40 cellular contexts compared by ENCODE assay signal in genomic region chr1:80272495-80272894, GRCh38.
"Had no signal": no experiment of that assay in that cellular context is flagged by ENCODE, and none has a peak within 500 bp of the region (broad histone marks: within the 10 kb centered on the region; RNA-seq: fewer than 3 reads in every experiment).

No MANE protein-coding gene starts in this region.

- H3K27me3 ChIP-seq: adrenal gland, ascending aorta, body of pancreas, brain microvascular endothelial cell, breast epithelium, cardiac muscle cell had no signal

- H3K9me3 ChIP-seq: adrenal gland, ascending aorta, body of pancreas, breast epithelium had no signal

- H3K36me3 ChIP-seq: adrenal gland, ascending aorta, brain microvascular endothelial cell, breast epithelium, cardiac muscle cell had no signal

- H3K4me3 ChIP-seq: adrenal gland, ascending aorta, body of pancreas, breast epithelium, cardiac muscle cell had no signal

- ATAC-seq: activated naive CD4-positive, alpha-beta T cell treated with anti-CD3 and anti-CD28 coated beads, Interleukin-2, amount 50 U/mL, for 72 hours; activated naive CD8-positive, alpha-beta T cell treated with anti-CD3 and anti-CD28 coated beads, Interleukin-2, amount 50 U/mL, for 24 hours; activated T-cell treated with anti-CD3 and anti-CD28 coated beads, Interleukin-2, amount 50 U/mL, for 4 hours; activated T-cell treated with anti-CD3 and anti-CD28 coated beads, Interleukin-2, amount 50 U/mL, for 72 hours; activated T-helper 17 cell treated with anti-CD3 and anti-CD28 coated beads, Interleukin-2, amount 50 U/mL, for 72 hours; body of pancreas had no signal

- H3K27ac Mint-ChIP-seq: activated naive CD4-positive, alpha-beta T cell treated with anti-CD3 and anti-CD28 coated beads for 36 hours; activated naive CD4-positive, alpha-beta T cell treated with anti-CD3 and anti-CD28 coated beads, Interleukin-2, amount 10 ng/mL, durations not matched to agents 7 days and 5 days; activated naive CD4-positive, alpha-beta T cell treated with anti-CD3 and anti-CD28 coated beads, Interleukin-2, amount 50 U/mL, for 24 hours; activated naive CD4-positive, alpha-beta T cell treated with anti-CD3 and anti-CD28 coated beads, Interleukin-2, amount 50 U/mL, for 72 hours; activated naive CD8-positive, alpha-beta T cell; activated naive CD8-positive, alpha-beta T cell treated with anti-CD3 and anti-CD28 coated beads for 36 hours; activated naive CD8-positive, alpha-beta T cell treated with anti-CD3 and anti-CD28 coated beads, Interleukin-2, amount 10 ng/mL, durations not matched to agents 7 days and 5 days; activated naive CD8-positive, alpha-beta T cell treated with anti-CD3 and anti-CD28 coated beads, Interleukin-2, amount 50 U/mL, for 24 hours; activated T-cell treated with anti-CD3 and anti-CD28 coated beads, Interleukin-2, amount 50 U/mL, for 24 hours; activated T-cell treated with anti-CD3 and anti-CD28 coated beads, Interleukin-2, amount 50 U/mL, for 72 hours; activated T-helper 1 cell treated with anti-CD3 and anti-CD28 coated beads, Interleukin-12 subunit alpha, Interleukin-12 subunit beta, Interleukin-2, Interleukin-4 antibody, amounts not matched to agents 30 ng/mL and 10 ng/mL and 1 ng/mL, durations not matched to agents 14 hours and 24 hours and 36 hours; activated T-helper 17 cell treated with anti-CD3 and anti-CD28 coated beads, Interleukin-2, amount 50 U/mL, for 72 hours; activated T-helper 2 cell treated with anti-CD3 and anti-CD28 coated beads, Interferon-gamma antibody, Interleukin-2, Interleukin-4, amounts not matched to agents 10 μg/mL and 5 μg/mL and 100 μg/mL, durations not matched to agents 14 hours and 24 hours and 36 hours; brain had no signal

- FAIRE-seq: astrocyte, bronchial epithelial cell had no signal

- H3K9me3 Mint-ChIP-seq: activated naive CD4-positive, alpha-beta T cell treated with anti-CD3 and anti-CD28 coated beads, Interleukin-2, amount 10 ng/mL, durations not matched to agents 7 days and 5 days; activated naive CD4-positive, alpha-beta T cell treated with anti-CD3 and anti-CD28 coated beads, Interleukin-2, amount 50 U/mL, for 24 hours; activated T-helper 1 cell treated with anti-CD3 and anti-CD28 coated beads, Interleukin-12 subunit alpha, Interleukin-12 subunit beta, Interleukin-2, Interleukin-4 antibody, amounts not matched to agents 30 ng/mL and 10 ng/mL and 1 ng/mL, durations not matched to agents 14 hours and 24 hours and 36 hours; brain had no signal

- H3K4me1 ChIP-seq: adrenal gland, ascending aorta, body of pancreas, breast epithelium had no signal

- H3K27me3 Mint-ChIP-seq: activated naive CD4-positive, alpha-beta T cell treated with anti-CD3 and anti-CD28 coated beads, Interleukin-2, amount 10 ng/mL, durations not matched to agents 7 days and 5 days; activated naive CD4-positive, alpha-beta T cell treated with anti-CD3 and anti-CD28 coated beads, Interleukin-2, amount 50 U/mL, for 24 hours; activated naive CD8-positive, alpha-beta T cell; activated naive CD8-positive, alpha-beta T cell treated with anti-CD3 and anti-CD28 coated beads for 36 hours; activated naive CD8-positive, alpha-beta T cell treated with anti-CD3 and anti-CD28 coated beads, Interleukin-2, amount 10 ng/mL, durations not matched to agents 7 days and 5 days; activated naive CD8-positive, alpha-beta T cell treated with anti-CD3 and anti-CD28 coated beads, Interleukin-2, amount 50 U/mL, for 24 hours; activated T-cell treated with anti-CD3 and anti-CD28 coated beads, Interleukin-2, amount 50 U/mL, for 24 hours; activated T-helper 17 cell treated with anti-CD3 and anti-CD28 coated beads, Interleukin-2, amount 50 U/mL, for 72 hours; brain; central memory CD8-positive, alpha-beta T cell had no signal

- H3K36me3 Mint-ChIP-seq: activated naive CD4-positive, alpha-beta T cell treated with anti-CD3 and anti-CD28 coated beads, Interleukin-2, amount 10 ng/mL, durations not matched to agents 7 days and 5 days; activated naive CD4-positive, alpha-beta T cell treated with anti-CD3 and anti-CD28 coated beads, Interleukin-2, amount 50 U/mL, for 24 hours; activated naive CD4-positive, alpha-beta T cell treated with anti-CD3 and anti-CD28 coated beads, Interleukin-2, amount 50 U/mL, for 72 hours; activated naive CD8-positive, alpha-beta T cell; activated naive CD8-positive, alpha-beta T cell treated with anti-CD3 and anti-CD28 coated beads for 36 hours; activated naive CD8-positive, alpha-beta T cell treated with anti-CD3 and anti-CD28 coated beads, Interleukin-2, amount 10 ng/mL, durations not matched to agents 7 days and 5 days; brain had no signal

- H3K4me1 Mint-ChIP-seq: activated naive CD4-positive, alpha-beta T cell treated with anti-CD3 and anti-CD28 coated beads, Interleukin-2, amount 10 ng/mL, durations not matched to agents 7 days and 5 days; activated naive CD4-positive, alpha-beta T cell treated with anti-CD3 and anti-CD28 coated beads, Interleukin-2, amount 50 U/mL, for 24 hours; activated naive CD8-positive, alpha-beta T cell treated with anti-CD3 and anti-CD28 coated beads for 36 hours; activated naive CD8-positive, alpha-beta T cell treated with anti-CD3 and anti-CD28 coated beads, Interleukin-2, amount 10 ng/mL, durations not matched to agents 7 days and 5 days; activated naive CD8-positive, alpha-beta T cell treated with anti-CD3 and anti-CD28 coated beads, Interleukin-2, amount 50 U/mL, for 24 hours; activated T-helper 17 cell treated with anti-CD3 and anti-CD28 coated beads, Interleukin-2, amount 50 U/mL, for 72 hours; brain; central memory CD8-positive, alpha-beta T cell had no signal

- H3K4me3 Mint-ChIP-seq: activated naive CD4-positive, alpha-beta T cell treated with anti-CD3 and anti-CD28 coated beads for 36 hours; activated naive CD4-positive, alpha-beta T cell treated with anti-CD3 and anti-CD28 coated beads, Interleukin-2, amount 10 ng/mL, durations not matched to agents 7 days and 5 days; activated naive CD4-positive, alpha-beta T cell treated with anti-CD3 and anti-CD28 coated beads, Interleukin-2, amount 50 U/mL, for 24 hours; activated naive CD8-positive, alpha-beta T cell; activated naive CD8-positive, alpha-beta T cell treated with anti-CD3 and anti-CD28 coated beads for 36 hours; activated naive CD8-positive, alpha-beta T cell treated with anti-CD3 and anti-CD28 coated beads, Interleukin-2, amount 10 ng/mL, durations not matched to agents 7 days and 5 days; activated naive CD8-positive, alpha-beta T cell treated with anti-CD3 and anti-CD28 coated beads, Interleukin-2, amount 50 U/mL, for 24 hours; activated T-cell treated with anti-CD3 and anti-CD28 coated beads, Interleukin-2, amount 50 U/mL, for 24 hours; activated T-cell treated with anti-CD3 and anti-CD28 coated beads, Interleukin-2, amount 50 U/mL, for 4 hours; activated T-cell treated with anti-CD3 and anti-CD28 coated beads, Interleukin-2, amount 50 U/mL, for 72 hours; activated T-helper 1 cell treated with anti-CD3 and anti-CD28 coated beads, Interleukin-12 subunit alpha, Interleukin-12 subunit beta, Interleukin-2, Interleukin-4 antibody, amounts not matched to agents 30 ng/mL and 10 ng/mL and 1 ng/mL, durations not matched to agents 14 hours and 24 hours and 36 hours; activated T-helper 17 cell treated with anti-CD3 and anti-CD28 coated beads, Interleukin-2, amount 50 U/mL, for 72 hours; brain; central memory CD8-positive, alpha-beta T cell had no signal

- H3K27ac ChIP-seq: adrenal gland, ascending aorta, body of pancreas, brain microvascular endothelial cell, breast epithelium, cardiac muscle cell had no signal

- DNase-seq: activated effector memory CD4-positive, alpha-beta T cell treated with anti-CD3 and anti-CD28 coated beads, Interleukin-2, amount 50 U/mL, for 16 hours; activated effector memory CD4-positive, alpha-beta T cell treated with Interleukin-2 at 50 U/mL for 16 hours; activated gamma-delta T cell; activated gamma-delta T cell treated with Interleukin-2 at 50 U/mL for 16 hours; activated naive CD4-positive, alpha-beta T cell; activated naive CD4-positive, alpha-beta T cell treated with anti-CD3 and anti-CD28 coated beads for 36 hours; activated naive CD4-positive, alpha-beta T cell treated with anti-CD3 and anti-CD28 coated beads, Interleukin-2, amount 10 ng/mL, durations not matched to agents 7 days and 5 days; activated naive CD4-positive, alpha-beta T cell treated with anti-CD3 and anti-CD28 coated beads, Interleukin-2, amount 50 U/mL, for 16 hours; activated naive CD4-positive, alpha-beta T cell treated with Interleukin-2 at 50 U/mL for 16 hours; activated naive CD8-positive, alpha-beta T cell treated with anti-CD3 and anti-CD28 coated beads for 36 hours; activated naive CD8-positive, alpha-beta T cell treated with anti-CD3 and anti-CD28 coated beads, Interleukin-2, amount 10 ng/mL, durations not matched to agents 7 days and 5 days; activated naive CD8-positive, alpha-beta T cell treated with anti-CD3 and anti-CD28 coated beads, Interleukin-2, amount 50 U/mL, for 24 hours; activated T-cell treated with anti-CD3 and anti-CD28 coated beads, Interleukin-2, amount 50 U/mL, for 1 hour; activated T-cell treated with anti-CD3 and anti-CD28 coated beads, Interleukin-2, amount 50 U/mL, for 24 hours; activated T-cell treated with anti-CD3 and anti-CD28 coated beads, Interleukin-2, amount 50 U/mL, for 4 hours; activated T-cell treated with anti-CD3 and anti-CD28 coated beads, Interleukin-2, amount 50 U/mL, for 48 hours; activated T-cell treated with anti-CD3 and anti-CD28 coated beads, Interleukin-2, amount 50 U/mL, for 72 hours; adrenal gland; amniotic stem cell; amygdala; anterior cingulate cortex; aorta; body of pancreas; brain microvascular endothelial cell; caudate nucleus; central memory CD4-positive, alpha-beta T cell; cerebellar nuclear complex had no signal
